ENCODE assay signal across 24 cellular contexts in genomic region chr2:17607379-17607778, GRCh38.
"Had no signal": no experiment of that assay in that cellular context is flagged by ENCODE, and none has a peak within 500 bp of the region (broad histone marks: within the 10 kb centered on the region; RNA-seq: fewer than 3 reads in every experiment).

No MANE protein-coding gene starts in this region.

- H3K27ac ChIP-seq: left ventricle myocardium inferior, pancreas, prostate gland, skin epidermis, suprapubic skin, thoracic aorta, tibial artery, upper lobe of right lung had no signal

- H3K36me3 Mint-ChIP-seq: mesothelial cell of epicardium; naive thymus-derived CD4-positive, alpha-beta T cell; natural killer cell treated with Interleukin-12 subunit alpha and Interleukin-12 subunit beta and Interleukin-15 and Interleukin-18, amount 100 ng/mL, for 72 hours; stimulated activated effector memory CD8-positive, alpha-beta T cell treated with anti-CD3 and anti-CD28 coated beads, Interleukin-12 subunit alpha, Interleukin-12 subunit beta, amount 100 ng/mL, for 72 hours had no signal

- H3K27me3 ChIP-seq: pancreas, suprapubic skin, tibial artery, upper lobe of right lung had no signal

- ATAC-seq: naive thymus-derived CD4-positive, alpha-beta T cell; natural killer cell treated with Interleukin-12 subunit alpha and Interleukin-12 subunit beta and Interleukin-15 and Interleukin-18, amount 100 ng/mL, for 72 hours; pancreas; right cardiac atrium; sciatic nerve; stimulated activated effector memory CD8-positive, alpha-beta T cell treated with anti-CD3 and anti-CD28 coated beads, Interleukin-12 subunit alpha, Interleukin-12 subunit beta, amount 100 ng/mL, for 72 hours; upper lobe of right lung had no signal

- H3K36me3 ChIP-seq: left ventricle myocardium inferior, pancreas, prostate gland, suprapubic skin, thoracic aorta, tibial artery, upper lobe of right lung had no signal

- H3K9me3 ChIP-seq: left ventricle myocardium inferior, pancreas, prostate gland, suprapubic skin, thoracic aorta, tibial artery, upper lobe of right lung had no signal

- DNase-seq: hippocampal formation; left ventricle myocardium inferior; naive thymus-derived CD4-positive, alpha-beta T cell; nucleus accumbens; pancreas; posterior cingulate gyrus; retina; right cardiac atrium; stimulated activated CD4-positive, alpha-beta T cell treated with anti-CD3 and anti-CD28 coated beads, Interleukin-4, amount 100 ng/mL, for 24 hours; stimulated activated naive CD4-positive, alpha-beta T cell; tibial artery; trophoblast cell; upper lobe of right lung had no signal

- H3K4me3 ChIP-seq: left ventricle myocardium inferior, lung, pancreas, prostate gland, skin epidermis, suprapubic skin, thoracic aorta, tibial artery, upper lobe of right lung had no signal

- H3K9me3 Mint-ChIP-seq: mesothelial cell of epicardium; natural killer cell treated with Interleukin-12 subunit alpha and Interleukin-12 subunit beta and Interleukin-15 and Interleukin-18, amount 100 ng/mL, for 72 hours; stimulated activated effector memory CD8-positive, alpha-beta T cell treated with anti-CD3 and anti-CD28 coated beads, Interleukin-12 subunit alpha, Interleukin-12 subunit beta, amount 100 ng/mL, for 72 hours; stimulated activated naive CD8-positive, alpha-beta T cell treated with anti-CD3 and anti-CD28 coated beads, Interleukin-15, Interleukin-2, amounts not matched to agents 100 ng/mL and 50 ng/mL, for 24 hours had no signal

- H3K4me3 Mint-ChIP-seq: mesothelial cell of epicardium; naive thymus-derived CD4-positive, alpha-beta T cell; natural killer cell treated with Interleukin-12 subunit alpha and Interleukin-12 subunit beta and Interleukin-15 and Interleukin-18, amount 100 ng/mL, for 72 hours; neural crest cell; stimulated activated effector memory CD8-positive, alpha-beta T cell treated with anti-CD3 and anti-CD28 coated beads, Interleukin-12 subunit alpha, Interleukin-12 subunit beta, amount 100 ng/mL, for 72 hours; stimulated activated naive CD8-positive, alpha-beta T cell treated with anti-CD3 and anti-CD28 coated beads, Interleukin-15, Interleukin-2, amounts not matched to agents 100 ng/mL and 50 ng/mL, for 24 hours had no signal

- H3K27ac Mint-ChIP-seq: mesothelial cell of epicardium; naive thymus-derived CD4-positive, alpha-beta T cell; natural killer cell treated with Interleukin-12 subunit alpha and Interleukin-12 subunit beta and Interleukin-15 and Interleukin-18, amount 100 ng/mL, for 72 hours; stimulated activated effector memory CD8-positive, alpha-beta T cell treated with anti-CD3 and anti-CD28 coated beads, Interleukin-12 subunit alpha, Interleukin-12 subunit beta, amount 100 ng/mL, for 72 hours; stimulated activated naive CD8-positive, alpha-beta T cell treated with anti-CD3 and anti-CD28 coated beads, Interleukin-15, Interleukin-2, amounts not matched to agents 100 ng/mL and 50 ng/mL, for 24 hours had no signal

- H3K4me1 Mint-ChIP-seq: naive thymus-derived CD4-positive, alpha-beta T cell; neural crest cell; stimulated activated effector memory CD8-positive, alpha-beta T cell treated with anti-CD3 and anti-CD28 coated beads, Interleukin-12 subunit alpha, Interleukin-12 subunit beta, amount 100 ng/mL, for 72 hours had no signal

- H3K4me1 ChIP-seq: pancreas, prostate gland, suprapubic skin, upper lobe of right lung had no signal
